ENCODE assay signal across 1 cellular context in genomic region chr6:149190228-149190831, GRCh38.
A peak's percentile ranks its signal among the peaks of the same experiment; 100 is the strongest.
TF ChIP-seq lines count a peak whose summit lies in the region.

No MANE protein-coding gene starts in this region.

TF ChIP-seq in K562, 482 proteins besides CTCF, POLR2A, EP300 and RAD21 (continued from another document):
- TF ChIP-seq, protein P1, sequence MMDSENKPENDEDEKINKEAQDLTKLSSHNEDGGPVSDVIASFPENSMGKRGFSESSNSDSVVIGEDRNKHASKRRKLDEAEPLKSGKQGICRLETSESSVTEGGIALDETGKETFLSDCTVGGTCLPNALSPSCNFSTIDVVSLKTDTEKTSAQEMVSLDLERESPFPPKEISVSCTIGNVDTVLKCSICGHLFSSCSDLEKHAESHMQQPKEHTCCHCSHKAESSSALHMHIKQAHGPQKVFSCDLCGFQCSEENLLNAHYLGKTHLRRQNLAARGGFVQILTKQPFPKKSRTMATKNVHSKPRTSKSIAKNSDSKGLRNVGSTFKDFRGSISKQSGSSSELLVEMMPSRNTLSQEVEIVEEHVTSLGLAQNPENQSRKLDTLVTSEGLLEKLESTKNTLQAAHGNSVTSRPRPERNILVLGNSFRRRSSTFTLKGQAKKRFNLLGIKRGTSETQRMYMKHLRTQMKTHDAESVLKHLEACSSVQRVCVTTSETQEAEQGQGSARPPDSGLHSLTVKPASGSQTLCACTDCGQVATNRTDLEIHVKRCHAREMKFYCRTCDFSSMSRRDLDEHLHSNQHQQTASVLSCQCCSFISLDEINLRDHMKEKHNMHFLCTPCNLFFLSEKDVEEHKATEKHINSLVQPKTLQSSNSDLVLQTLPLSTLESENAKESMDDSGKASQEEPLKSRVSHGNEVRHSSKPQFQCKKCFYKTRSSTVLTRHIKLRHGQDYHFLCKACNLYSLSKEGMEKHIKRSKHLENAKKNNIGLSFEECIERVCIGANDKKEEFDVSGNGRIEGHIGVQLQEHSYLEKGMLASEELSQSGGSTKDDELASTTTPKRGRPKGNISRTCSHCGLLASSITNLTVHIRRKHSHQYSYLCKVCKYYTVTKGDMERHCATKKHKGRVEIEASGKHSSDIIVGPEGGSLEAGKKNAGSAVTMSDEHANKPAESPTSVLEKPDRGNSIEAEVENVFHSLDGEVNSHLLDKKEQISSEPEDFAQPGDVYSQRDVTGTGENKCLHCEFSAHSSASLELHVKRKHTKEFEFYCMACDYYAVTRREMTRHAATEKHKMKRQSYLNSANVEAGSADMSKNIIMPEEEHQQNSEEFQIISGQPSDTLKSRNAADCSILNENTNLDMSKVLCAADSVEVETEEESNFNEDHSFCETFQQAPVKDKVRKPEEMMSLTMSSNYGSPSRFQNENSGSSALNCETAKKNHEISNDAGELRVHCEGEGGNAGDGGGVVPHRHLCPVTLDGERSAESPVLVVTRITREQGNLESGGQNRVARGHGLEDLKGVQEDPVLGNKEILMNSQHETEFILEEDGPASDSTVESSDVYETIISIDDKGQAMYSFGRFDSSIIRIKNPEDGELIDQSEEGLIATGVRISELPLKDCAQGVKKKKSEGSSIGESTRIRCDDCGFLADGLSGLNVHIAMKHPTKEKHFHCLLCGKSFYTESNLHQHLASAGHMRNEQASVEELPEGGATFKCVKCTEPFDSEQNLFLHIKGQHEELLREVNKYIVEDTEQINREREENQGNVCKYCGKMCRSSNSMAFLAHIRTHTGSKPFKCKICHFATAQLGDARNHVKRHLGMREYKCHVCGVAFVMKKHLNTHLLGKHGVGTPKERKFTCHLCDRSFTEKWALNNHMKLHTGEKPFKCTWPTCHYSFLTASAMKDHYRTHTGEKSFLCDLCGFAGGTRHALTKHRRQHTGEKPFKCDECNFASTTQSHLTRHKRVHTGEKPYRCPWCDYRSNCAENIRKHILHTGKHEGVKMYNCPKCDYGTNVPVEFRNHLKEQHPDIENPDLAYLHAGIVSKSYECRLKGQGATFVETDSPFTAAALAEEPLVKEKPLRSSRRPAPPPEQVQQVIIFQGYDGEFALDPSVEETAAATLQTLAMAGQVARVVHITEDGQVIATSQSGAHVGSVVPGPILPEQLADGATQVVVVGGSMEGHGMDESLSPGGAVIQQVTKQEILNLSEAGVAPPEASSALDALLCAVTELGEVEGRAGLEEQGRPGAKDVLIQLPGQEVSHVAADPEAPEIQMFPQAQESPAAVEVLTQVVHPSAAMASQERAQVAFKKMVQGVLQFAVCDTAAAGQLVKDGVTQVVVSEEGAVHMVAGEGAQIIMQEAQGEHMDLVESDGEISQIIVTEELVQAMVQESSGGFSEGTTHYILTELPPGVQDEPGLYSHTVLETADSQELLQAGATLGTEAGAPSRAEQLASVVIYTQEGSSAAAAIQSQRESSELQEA (IDR thresholded peaks at IDR 0.05; ENCODE audit: low read depth): no peak
- TF ChIP-seq ZBED1 (IDR thresholded peaks at IDR 0.05) (no peak), PRDM10 (IDR thresholded peaks at IDR 0.05; ENCODE audit: partially characterized antibody) (no peak), CC2D1A (IDR thresholded peaks at IDR 0.05) (peak; percentile 23; the same call in 1 of the 2 replicates), PTRF (tag; IDR thresholded peaks at IDR 0.05) (no peak), RHOXF2B (CRISPR knock-in tag; conservative IDR thresholded peaks at IDR 0.05) (no peak), KLF13 (tag; IDR thresholded peaks at IDR 0.05; ENCODE audit: borderline replicate concordance, low read depth) (no peak), RBM34 (IDR thresholded peaks at IDR 0.05; ENCODE audit: borderline replicate concordance, insufficient read depth, low read length) (no peak), ZNF444 (CRISPR knock-in tag; IDR thresholded peaks at IDR 0.05) (no peak), SPI1 (IDR thresholded peaks at IDR 0.05; ENCODE audit: borderline replicate concordance, low read depth, low read length) (no peak), SMAD3 (CRISPR knock-in tag; conservative IDR thresholded peaks at IDR 0.05) (no peak), NFRKB (IDR thresholded peaks at IDR 0.05; ENCODE audit: low read depth) (no peak), IRF2 (CRISPR knock-in tag; IDR thresholded peaks at IDR 0.05) (no peak), SMC3 (conservative IDR thresholded peaks at IDR 0.05; ENCODE audit: insufficient read depth, low read depth, low read length) (peak; percentile 34; the same call in 1 of the 2 replicates), NFIC (IDR thresholded peaks at IDR 0.05) (peak; percentile 43), SMARCB1 (IDR thresholded peaks at IDR 0.05; ENCODE audit: insufficient read length, low read depth) (no peak), BDP1 (IDR thresholded peaks at IDR 0.05; ENCODE audit: insufficient read depth, insufficient read length) (no peak), ZC3H4 (CRISPR knock-in tag; IDR thresholded peaks at IDR 0.05; ENCODE audit: borderline replicate concordance) (no peak), TAF9B (IDR thresholded peaks at IDR 0.05; ENCODE audit: partially characterized antibody) (no peak), ADNP (tag; IDR thresholded peaks at IDR 0.05) (no peak), ZNF133 (CRISPR knock-in tag; IDR thresholded peaks at IDR 0.05) (no peak), TSC22D4 (tag; IDR thresholded peaks at IDR 0.05) (no peak)
- TF ChIP-seq, protein P2, sequence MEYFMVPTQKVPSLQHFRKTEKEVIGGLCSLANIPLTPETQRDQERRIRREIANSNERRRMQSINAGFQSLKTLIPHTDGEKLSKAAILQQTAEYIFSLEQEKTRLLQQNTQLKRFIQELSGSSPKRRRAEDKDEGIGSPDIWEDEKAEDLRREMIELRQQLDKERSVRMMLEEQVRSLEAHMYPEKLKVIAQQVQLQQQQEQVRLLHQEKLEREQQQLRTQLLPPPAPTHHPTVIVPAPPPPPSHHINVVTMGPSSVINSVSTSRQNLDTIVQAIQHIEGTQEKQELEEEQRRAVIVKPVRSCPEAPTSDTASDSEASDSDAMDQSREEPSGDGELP (CRISPR knock-in tag; IDR thresholded peaks at IDR 0.05; ENCODE audit: borderline replicate concordance): peak; percentile 47; the same call in 1 of the 2 replicates
- TF ChIP-seq, protein P3, sequence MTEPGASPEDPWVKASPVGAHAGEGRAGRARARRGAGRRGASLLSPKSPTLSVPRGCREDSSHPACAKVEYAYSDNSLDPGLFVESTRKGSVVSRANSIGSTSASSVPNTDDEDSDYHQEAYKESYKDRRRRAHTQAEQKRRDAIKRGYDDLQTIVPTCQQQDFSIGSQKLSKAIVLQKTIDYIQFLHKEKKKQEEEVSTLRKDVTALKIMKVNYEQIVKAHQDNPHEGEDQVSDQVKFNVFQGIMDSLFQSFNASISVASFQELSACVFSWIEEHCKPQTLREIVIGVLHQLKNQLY (CRISPR knock-in tag; conservative IDR thresholded peaks at IDR 0.05): no peak
- TF ChIP-seq, protein P4, sequence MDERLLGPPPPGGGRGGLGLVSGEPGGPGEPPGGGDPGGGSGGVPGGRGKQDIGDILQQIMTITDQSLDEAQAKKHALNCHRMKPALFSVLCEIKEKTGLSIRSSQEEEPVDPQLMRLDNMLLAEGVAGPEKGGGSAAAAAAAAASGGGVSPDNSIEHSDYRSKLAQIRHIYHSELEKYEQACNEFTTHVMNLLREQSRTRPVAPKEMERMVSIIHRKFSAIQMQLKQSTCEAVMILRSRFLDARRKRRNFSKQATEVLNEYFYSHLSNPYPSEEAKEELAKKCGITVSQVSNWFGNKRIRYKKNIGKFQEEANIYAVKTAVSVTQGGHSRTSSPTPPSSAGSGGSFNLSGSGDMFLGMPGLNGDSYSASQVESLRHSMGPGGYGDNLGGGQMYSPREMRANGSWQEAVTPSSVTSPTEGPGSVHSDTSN (CRISPR knock-in tag; IDR thresholded peaks at IDR 0.05; ENCODE audit: low read depth): no peak
- TF ChIP-seq, protein P4 (tag; conservative IDR thresholded peaks at IDR 0.05; ENCODE audit: low read depth): no peak
- TF ChIP-seq, protein P5, sequence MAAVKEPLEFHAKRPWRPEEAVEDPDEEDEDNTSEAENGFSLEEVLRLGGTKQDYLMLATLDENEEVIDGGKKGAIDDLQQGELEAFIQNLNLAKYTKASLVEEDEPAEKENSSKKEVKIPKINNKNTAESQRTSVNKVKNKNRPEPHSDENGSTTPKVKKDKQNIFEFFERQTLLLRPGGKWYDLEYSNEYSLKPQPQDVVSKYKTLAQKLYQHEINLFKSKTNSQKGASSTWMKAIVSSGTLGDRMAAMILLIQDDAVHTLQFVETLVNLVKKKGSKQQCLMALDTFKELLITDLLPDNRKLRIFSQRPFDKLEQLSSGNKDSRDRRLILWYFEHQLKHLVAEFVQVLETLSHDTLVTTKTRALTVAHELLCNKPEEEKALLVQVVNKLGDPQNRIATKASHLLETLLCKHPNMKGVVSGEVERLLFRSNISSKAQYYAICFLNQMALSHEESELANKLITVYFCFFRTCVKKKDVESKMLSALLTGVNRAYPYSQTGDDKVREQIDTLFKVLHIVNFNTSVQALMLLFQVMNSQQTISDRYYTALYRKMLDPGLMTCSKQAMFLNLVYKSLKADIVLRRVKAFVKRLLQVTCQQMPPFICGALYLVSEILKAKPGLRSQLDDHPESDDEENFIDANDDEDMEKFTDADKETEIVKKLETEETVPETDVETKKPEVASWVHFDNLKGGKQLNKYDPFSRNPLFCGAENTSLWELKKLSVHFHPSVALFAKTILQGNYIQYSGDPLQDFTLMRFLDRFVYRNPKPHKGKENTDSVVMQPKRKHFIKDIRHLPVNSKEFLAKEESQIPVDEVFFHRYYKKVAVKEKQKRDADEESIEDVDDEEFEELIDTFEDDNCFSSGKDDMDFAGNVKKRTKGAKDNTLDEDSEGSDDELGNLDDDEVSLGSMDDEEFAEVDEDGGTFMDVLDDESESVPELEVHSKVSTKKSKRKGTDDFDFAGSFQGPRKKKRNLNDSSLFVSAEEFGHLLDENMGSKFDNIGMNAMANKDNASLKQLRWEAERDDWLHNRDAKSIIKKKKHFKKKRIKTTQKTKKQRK (IDR thresholded peaks at IDR 0.05; ENCODE audit: borderline replicate concordance, low read depth, low read length): no peak
